Comparison of ENCODE assay signal across 13 cellular contexts in the genomic region with DNA sequence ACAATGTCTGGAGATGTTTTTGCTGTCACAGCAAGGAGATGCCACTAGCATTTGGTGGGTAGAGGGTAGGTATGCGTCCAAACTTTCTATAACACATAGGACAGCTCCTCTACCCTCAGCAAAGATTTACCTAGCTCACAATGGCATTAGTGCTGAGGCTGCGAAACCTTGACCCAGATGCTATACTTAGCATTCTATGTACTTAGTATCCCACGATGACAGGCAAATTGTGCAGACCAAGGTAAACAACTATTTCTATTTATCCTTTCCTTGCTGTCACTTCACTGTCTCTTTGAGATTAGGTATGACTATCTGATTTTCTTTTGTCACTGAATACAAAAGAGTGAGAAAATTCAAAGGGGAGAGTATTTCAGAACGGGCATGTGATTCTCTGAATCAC.
A peak's percentile ranks its signal among the peaks of the same experiment; 100 is the strongest.
DNase-seq lines count a peak whose midpoint lies in the region; ATAC-seq and TF ChIP-seq lines count a peak whose summit lies in the region.
"Had no signal": no experiment of that assay in that cellular context is flagged by ENCODE, and none has a peak within 500 bp of the region (broad histone marks: within the 10 kb centered on the region; RNA-seq: fewer than 3 reads in every experiment).

No MANE protein-coding gene starts in this region.

- H3K27me3 Mint-ChIP-seq in stimulated activated memory B cell treated with anti-CD40 and anti-IgM and Interleukin-4, amounts not matched to agents 10 μg/mL and 1 μg/mL and 100 μg/mL, for 72 hours = no peaks in the 10 kb centered on the region
- H3K27me3 Mint-ChIP-seq: B cell; CD4-positive, alpha-beta T cell had no signal

- H3K9me3 Mint-ChIP-seq in stimulated activated memory B cell treated with anti-CD40 and anti-IgM and Interleukin-4, amounts not matched to agents 10 μg/mL and 1 μg/mL and 100 μg/mL, for 72 hours = peaks cover 4% of the 10 kb centered on the region
- H3K9me3 Mint-ChIP-seq: GM23338, H9 had no signal

- DNase-seq in RPMI8226 (peak; percentile 67), left lobe of liver (ENCODE audit: low spot score) (no peak), HK-2 (ENCODE audit: unreplicated experiment) (no peak), NCI-H2196 treated with DMSO at 0.1 percent for 48 hours (lab: John Stamatoyannopoulos, UW; ENCODE audit: unreplicated experiment) (no peak)
- DNase-seq: Calu3; CD4-positive, alpha-beta T cell; DMS 273 treated with DMSO at 0.1 percent for 48 hours; H9 had no signal

- no peaks in the 10 kb centered on the region for H3K36me3 Mint-ChIP-seq in stimulated activated memory B cell treated with anti-CD40 and anti-IgM and Interleukin-4, amounts not matched to agents 10 μg/mL and 1 μg/mL and 100 μg/mL, for 72 hours

- peak; percentile 53 for ATAC-seq in left lobe of liver
- peak; percentile 45 for ATAC-seq in stimulated activated memory B cell treated with anti-CD40 and anti-IgM and Interleukin-4, amounts not matched to agents 10 μg/mL and 1 μg/mL and 100 μg/mL, for 72 hours
- ATAC-seq in GM21786 (IDR thresholded peaks at IDR 0.05; ENCODE audit: unreplicated experiment) = no peak
- ATAC-seq: GM23338 had no signal

- no peak for TF ChIP-seq CTCF in KMS-11 (conservative IDR thresholded peaks at IDR 0.05; ENCODE audit: low read depth, low read length)

- peak overlapping the region; percentile 21 for H3K4me3 ChIP-seq in KMS-11 (IDR thresholded peaks at IDR 0.05; ENCODE audit: insufficient read depth, low read depth, low read length)
- H3K4me3 ChIP-seq: GM23338 had no signal

- H3K36me3 ChIP-seq in KMS-11 (ENCODE audit: insufficient read depth) = no peaks in the 10 kb centered on the region

- H4K20me1 ChIP-seq in KMS-11 (ENCODE audit: insufficient read depth) = no peaks in the 10 kb centered on the region

- peak overlapping the region; percentile 44; the same call in 1 of the 2 replicates for H2AFZ ChIP-seq in KMS-11 (ENCODE audit: low read depth)
- H2AFZ ChIP-seq: GM23338 had no signal

- H3K4me2 ChIP-seq in KMS-11 = peak overlapping the region; percentile 85
- H3K4me2 ChIP-seq: GM23338 had no signal

- no peaks in the 10 kb centered on the region for H3K4me1 Mint-ChIP-seq in stimulated activated memory B cell treated with anti-CD40 and anti-IgM and Interleukin-4, amounts not matched to agents 10 μg/mL and 1 μg/mL and 100 μg/mL, for 72 hours
- H3K4me1 Mint-ChIP-seq: B cell, GM23338, H9 had no signal

- peak overlapping the region; percentile 96 for H3K27ac ChIP-seq in KMS-11

- peaks cover 44% of the 10 kb centered on the region for H3K4me1 ChIP-seq in KMS-11 (ENCODE audit: low read depth, poor library complexity, severe bottlenecking)

- H3K79me2 ChIP-seq in KMS-11 (ENCODE audit: insufficient read depth, low read depth) = peaks cover 5% of the 10 kb centered on the region; the same call in 1 of the 2 replicates

- no peaks in the 10 kb centered on the region for H3K27me3 ChIP-seq in KMS-11 (ENCODE audit: insufficient read depth, low read depth)

- no peak overlapping the region for H3K4me3 Mint-ChIP-seq in stimulated activated memory B cell treated with anti-CD40 and anti-IgM and Interleukin-4, amounts not matched to agents 10 μg/mL and 1 μg/mL and 100 μg/mL, for 72 hours
- H3K4me3 Mint-ChIP-seq: B cell; CD4-positive, alpha-beta T cell; GM23338; H9 had no signal

- H3K27ac Mint-ChIP-seq in stimulated activated memory B cell treated with anti-CD40 and anti-IgM and Interleukin-4, amounts not matched to agents 10 μg/mL and 1 μg/mL and 100 μg/mL, for 72 hours = no peak overlapping the region
- H3K27ac Mint-ChIP-seq: B cell; CD4-positive, alpha-beta T cell; GM23338; H9 had no signal

- H3K9ac ChIP-seq in KMS-11 = peak overlapping the region; percentile 69
